9 cellular contexts compared by ENCODE assay signal in the genomic region with DNA sequence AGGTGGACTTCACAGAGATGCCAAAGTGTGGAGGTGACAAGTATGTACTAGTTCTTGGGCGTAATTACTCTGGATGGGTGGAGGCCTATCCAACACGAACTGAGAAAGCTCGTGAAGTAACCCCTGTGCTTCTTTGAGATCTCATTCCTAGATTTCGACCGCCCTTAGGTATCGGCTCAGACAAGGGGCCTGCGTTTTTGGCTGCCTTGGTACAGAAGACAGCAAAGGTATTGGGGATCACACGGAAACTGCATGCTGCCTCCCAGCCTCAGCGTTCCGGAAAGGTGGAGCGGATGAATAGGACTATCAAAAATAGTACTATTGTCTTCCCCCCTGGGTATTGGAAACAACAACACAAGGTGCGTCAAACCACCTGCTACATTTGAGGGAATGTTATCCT. TPM values are rescaled to one million over a fixed set of nuclear protein-coding genes. Genes with fewer than 3 reads are reported as not detected.
"Had no signal": no experiment of that assay in that cellular context is flagged by ENCODE, and none has a peak within 500 bp of the region (broad histone marks: within the 10 kb centered on the region; RNA-seq: fewer than 3 reads in every experiment).

No MANE protein-coding gene starts in this region.

RNA-seq across cellular contexts. Expression of a gene that starts 35.9 kb away (rescaled TPM):
- total RNA-seq: LHCN-M2, MCF 10A, NCI-H460, OCI-LY7, PC-9, Right ventricle myocardium inferior, RPMI7951, SJCRH30, SK-MEL-5 had no signal
